In genomic region chr7:107045195-107045960, GRCh38 we compare ENCODE assay signal across 8 cellular contexts. TPM values are rescaled to one million over a fixed set of nuclear protein-coding genes. Genes with fewer than 3 reads are reported as not detected.
A peak's percentile ranks its signal among the peaks of the same experiment; 100 is the strongest.
DNase-seq lines count a peak whose midpoint lies in the region; ATAC-seq, FAIRE-seq and TF ChIP-seq lines count a peak whose summit lies in the region.

No MANE protein-coding gene starts in this region.

- no peak overlapping the region for H3K27ac Mint-ChIP-seq in CD4-positive, alpha-beta T cell
- H3K27ac Mint-ChIP-seq in astrocyte (ENCODE audit: unreplicated experiment): no peak overlapping the region

- no peaks in the 10 kb centered on the region for H4K20me1 ChIP-seq in astrocyte (ENCODE audit: insufficient read depth, low read length)

- no peak overlapping the region for H3K27ac ChIP-seq in CD4-positive, alpha-beta T cell (ENCODE audit: low read depth, low read length)
- no peak overlapping the region for H3K27ac ChIP-seq in astrocyte (ENCODE audit: low read depth, low read length)
- no peak overlapping the region for H3K27ac ChIP-seq in kidney (ENCODE audit: low read depth in 2 of 2, low read length in 2 of 2)
- H3K27ac ChIP-seq in substantia nigra (ENCODE audit: low read depth, low read length, poor library complexity, severe bottlenecking): peak overlapping the region; percentile 71

- peaks cover 4% of the 10 kb centered on the region for H3K36me3 Mint-ChIP-seq in CD4-positive, alpha-beta T cell (ENCODE audit: low read depth)
- no peaks in the 10 kb centered on the region for H3K36me3 Mint-ChIP-seq in astrocyte (ENCODE audit: low read depth, unreplicated experiment)

- ATAC-seq in CD4-positive, alpha-beta T cell (ENCODE audit: poor library complexity): no peak
- ATAC-seq in HG03039 (IDR thresholded peaks at IDR 0.05; ENCODE audit: unreplicated experiment) (no peak), HG03521 (IDR thresholded peaks at IDR 0.05; ENCODE audit: unreplicated experiment) (no peak)

- DNase-seq in CD4-positive, alpha-beta T cell: no peak
- DNase-seq in Jurkat, Clone E6-1 (ENCODE audit: low read depth, low spot score): no peak
- no peak for DNase-seq in astrocyte (ENCODE audit: low read depth)
- no peak for DNase-seq in kidney
- peak in 3 of 49 donors; percentile 2 to 8 (median 4) for DNase-seq in substantia nigra (lab: John Stamatoyannopoulos, UW)
- DNase-seq in RKO (ENCODE audit: low spot score): no peak

- H3K4me2 ChIP-seq in astrocyte (ENCODE audit: low read length): peak overlapping the region; percentile 97

- H3K27me3 Mint-ChIP-seq in CD4-positive, alpha-beta T cell: peaks cover 43% of the 10 kb centered on the region
- H3K27me3 Mint-ChIP-seq in astrocyte (ENCODE audit: low read depth, unreplicated experiment): no peaks in the 10 kb centered on the region

- FAIRE-seq in astrocyte (lab: Jason Lieb, UNC) (no peak), kidney (lab: Jason Lieb, UNC) (no peak)

- peaks cover 30% of the 10 kb centered on the region for H3K27me3 ChIP-seq in CD4-positive, alpha-beta T cell (ENCODE audit: control insufficient read depth, insufficient read depth, low read length)
- no peaks in the 10 kb centered on the region for H3K27me3 ChIP-seq in astrocyte (ENCODE audit: insufficient read depth, low read length)

- CTCF ChIA-PET in CD4-positive, alpha-beta T cell (lab: Charles Lee): no interaction called here

- intact Hi-C loops in CD4-positive, alpha-beta T cell (cut with DNase I, micrococcal nuclease): loop anchor here (2.0 to 10.0 kb wide), 7 partner anchors 79 to 699 kb away; partner anchors contain the start of genes CBLL1 (in 1 of the 2), CCDC71L (in 1 of the 2), COG5 (in 1 of the 2) and DUS4L (in 1 of the 2)
- intact Hi-C loops in kidney (cut with DNase I): no loop called here

- peak overlapping the region; percentile 88 for H2AFZ ChIP-seq in astrocyte (ENCODE audit: low read depth, low read length)

- H3K36me3 ChIP-seq in astrocyte (ENCODE audit: insufficient read depth, low read length): no peaks in the 10 kb centered on the region
- no peaks in the 10 kb centered on the region for H3K36me3 ChIP-seq in kidney (ENCODE audit: control insufficient read depth in 1 of 2, insufficient read depth in 2 of 2, low read length in 2 of 2)

- no peaks in the 10 kb centered on the region for H3K9me3 ChIP-seq in CD4-positive, alpha-beta T cell (ENCODE audit: control insufficient read depth, low read length)
- no peaks in the 10 kb centered on the region for H3K9me3 ChIP-seq in astrocyte (ENCODE audit: insufficient read depth, low read depth, low read length)
- H3K9me3 ChIP-seq in kidney (ENCODE audit: control insufficient read depth in 1 of 2, low read length in 2 of 2): no peaks in the 10 kb centered on the region

- peak overlapping the region; percentile 60 for H3K4me3 ChIP-seq in Jurkat, Clone E6-1 (ENCODE audit: low read length)
- H3K4me3 ChIP-seq in astrocyte (ENCODE audit: insufficient read depth, low read depth, low read length) (peak overlapping the region; percentile 67), kidney (ENCODE audit: low read length in 2 of 2) (peak overlapping the region; percentile 61 to 81)

- H3K9me3 Mint-ChIP-seq in CD4-positive, alpha-beta T cell: no peaks in the 10 kb centered on the region
- H3K9me3 Mint-ChIP-seq in astrocyte (ENCODE audit: unreplicated experiment): no peaks in the 10 kb centered on the region

- peaks cover 13% of the 10 kb centered on the region for H3K4me1 Mint-ChIP-seq in CD4-positive, alpha-beta T cell (ENCODE audit: low read depth)
- peaks cover 13% of the 10 kb centered on the region for H3K4me1 Mint-ChIP-seq in astrocyte (ENCODE audit: low read depth, unreplicated experiment)

- H3K79me2 ChIP-seq in astrocyte (ENCODE audit: insufficient read depth, low read length): no peaks in the 10 kb centered on the region

- POLR2A ChIA-PET in CD4-positive, alpha-beta T cell (lab: Charles Lee): interaction anchor here (1.0 kb wide), 2 partner anchors 81 to 124 kb away, joined by 3 read pairs; partner anchors contain the start of gene HBP1

- TF ChIP-seq CTCF in CD4-positive, alpha-beta T cell (IDR thresholded peaks at IDR 0.05): no peak
- TF ChIP-seq CTCF in astrocyte (IDR thresholded peaks at IDR 0.05; ENCODE audit: insufficient read depth, low read depth, low read length) (no peak), kidney (IDR thresholded peaks at IDR 0.05; ENCODE audit: borderline replicate concordance, extremely low read depth, insufficient read depth) (no peak)

- peak overlapping the region; percentile 92 for H3K4me3 Mint-ChIP-seq in CD4-positive, alpha-beta T cell
- H3K4me3 Mint-ChIP-seq in astrocyte (ENCODE audit: unreplicated experiment): peak overlapping the region; percentile 89

- H3K9ac ChIP-seq in astrocyte (ENCODE audit: low read length) (peak overlapping the region; percentile 64), kidney (ENCODE audit: low read length in 2 of 2) (no peak overlapping the region)

- H3K4me1 ChIP-seq in astrocyte (ENCODE audit: insufficient read depth, low read length): peaks cover 13% of the 10 kb centered on the region
- peaks cover 0 to 5% of the 10 kb centered on the region in 2 donors for H3K4me1 ChIP-seq in kidney (ENCODE audit: control insufficient read depth in 1 of 2, insufficient read depth in 1 of 2, low read depth in 1 of 2, low read length in 2 of 2)

RNA-seq across cellular contexts. Expression of gene PRKAR2B, which starts 0.9 kb away (rescaled TPM):
- under 1 TPM; 0.41 to 0.42 TPM for total RNA-seq in CD4-positive, alpha-beta T cell
- polyA plus RNA-seq in Jurkat, Clone E6-1 (2012; ENCODE audit: insufficient read depth, insufficient read length): 9.0 TPM
- 6.4 and 7.6 TPM in 2 replicates for total RNA-seq in astrocyte
- total RNA-seq in kidney: 6.9 TPM
- 7.3 TPM for polyA plus RNA-seq in kidney (ENCODE audit: insufficient read depth, low read depth, low replicate concordance)
